ENCODE assay signal across 15 cellular contexts in genomic region chr17:15289285-15290185, GRCh38. TPM values are rescaled to one million over a fixed set of nuclear protein-coding genes. Genes with fewer than 3 reads are reported as not detected.
DNase-seq lines count a peak whose midpoint lies in the region; ATAC-seq and TF ChIP-seq lines count a peak whose summit lies in the region.
"Had no signal": no experiment of that assay in that cellular context is flagged by ENCODE, and none has a peak within 500 bp of the region (broad histone marks: within the 10 kb centered on the region; RNA-seq: fewer than 3 reads in every experiment).

No MANE protein-coding gene starts in this region.

- H2BK15ac ChIP-seq in IMR-90 (ENCODE audit: low read depth, low read length): no peak overlapping the region

- H4K91ac ChIP-seq in IMR-90 (ENCODE audit: insufficient read depth, low read depth, low read length): no peak overlapping the region

- H3K9me3 ChIP-seq in IMR-90 (ENCODE audit: control insufficient read depth, insufficient read depth, low read length) (peaks cover 3% of the 10 kb centered on the region), adipocyte (ENCODE audit: control insufficient read depth, low read length) (no peaks in the 10 kb centered on the region)
- H3K9me3 ChIP-seq: sigmoid colon had no signal

- peak overlapping the region; percentile 36; the same call in 1 of the 2 replicates for H2AK5ac ChIP-seq in IMR-90 (ENCODE audit: low read depth, low read length)

- H4K8ac ChIP-seq in IMR-90 (ENCODE audit: low read depth in 2 of 2, low read length in 2 of 2): no peak overlapping the region

- no peaks in the 10 kb centered on the region for H4K20me1 ChIP-seq in IMR-90 (ENCODE audit: insufficient read depth, low read length)

- POLR2A ChIA-PET in IMR-90 (lab: Charles Lee; ENCODE audit: unreplicated experiment): no interaction called here

- no peak for TF ChIP-seq CTCF in IMR-90 (conservative IDR thresholded peaks at IDR 0.05; ENCODE audit: low read depth, low read length)

- BruUV-seq in IMR-90 (replicated peaks; lab: Mats Ljungman, UMichigan): no TSS peak

- peak; percentile 42 for ATAC-seq in IMR-90 (ENCODE audit: low read depth)
- no peak for ATAC-seq in GM21723 (IDR thresholded peaks at IDR 0.05; ENCODE audit: unreplicated experiment)
- no peak for ATAC-seq in GM21381 (IDR thresholded peaks at IDR 0.05; ENCODE audit: unreplicated experiment)
- ATAC-seq in GM21576 (IDR thresholded peaks at IDR 0.05; ENCODE audit: unreplicated experiment): no peak

- CTCF ChIA-PET in IMR-90 (lab: Yijun Ruan, JAX): interaction anchor here (0.6 kb wide), 1 partner anchor 926 kb away, joined by 3 read pairs; no protein-coding TSS in a partner anchor

- no peak overlapping the region for H2AK9ac ChIP-seq in IMR-90 (replicated peaks; ENCODE audit: low read depth, low read length, poor library complexity)

- H3K4me2 ChIP-seq in IMR-90 (ENCODE audit: low read depth, low read length): no peak overlapping the region

- dilution Hi-C loops in IMR-90 (cut with HindIII; ENCODE audit: low sequenced_read_pairs, unreplicated experiment): no loop called here

- H2BK120ac ChIP-seq in IMR-90 (ENCODE audit: low read depth, low read length): no peak overlapping the region

- H3K9ac ChIP-seq in IMR-90 (ENCODE audit: low read depth, low read length) (no peak overlapping the region), adipocyte (ENCODE audit: low read length) (no peak overlapping the region)

- H3K36me3 ChIP-seq in IMR-90 (ENCODE audit: control insufficient read depth, insufficient read depth, low read length): no peaks in the 10 kb centered on the region
- no peaks in the 10 kb centered on the region for H3K36me3 ChIP-seq in adipocyte (ENCODE audit: control insufficient read depth, insufficient read depth, low read length, severe bottlenecking)
- H3K36me3 ChIP-seq: sigmoid colon had no signal

- H3K23ac ChIP-seq in IMR-90 (ENCODE audit: low read depth, low read length): no peak overlapping the region

- no peak overlapping the region for H3K27ac ChIP-seq in IMR-90 (ENCODE audit: insufficient read depth, low read length)
- H3K27ac ChIP-seq: epithelial cell of prostate, sigmoid colon had no signal

- in situ Hi-C loops in IMR-90 (cut with MboI; ENCODE audit: low sequenced_read_pairs): no loop called here

- WGBS in IMR-90 (ENCODE audit: extremely low coverage in 2 of 2, insufficient read length in 1 of 2), 2 experiments: 64% methylated on average over 8 of the region's 22 CpGs; no CpG with 5 or more reads in 1 of the 2 experiments

- TF ChIP-seq RAD21 in IMR-90 (IDR thresholded peaks at IDR 0.05; ENCODE audit: low read length): no peak

- peak overlapping the region; percentile 39; the same call in 1 of the 2 replicates for H3K18ac ChIP-seq in IMR-90 (ENCODE audit: low read depth, low read length)

- H3K4ac ChIP-seq in IMR-90 (ENCODE audit: low read depth, low read length): peak overlapping the region; percentile 12; the same call in 1 of the 2 replicates

- H3K4me3 ChIP-seq in IMR-90 (ENCODE audit: insufficient read depth, low read depth, low read length) (no peak overlapping the region), adipocyte (ENCODE audit: low read length) (no peak overlapping the region)
- H3K4me3 ChIP-seq: sigmoid colon had no signal

- H4K5ac ChIP-seq in IMR-90 (ENCODE audit: low read depth, low read length): no peak overlapping the region

- no peak overlapping the region for H2AFZ ChIP-seq in IMR-90 (replicated peaks; ENCODE audit: low read length, poor library complexity)

- intact Hi-C loops in IMR-90 (cut with micrococcal nuclease): no loop called here

- no peak for TF ChIP-seq POLR2A in IMR-90 (IDR thresholded peaks at IDR 0.05; ENCODE audit: low read depth, low read length)

- H2BK5ac ChIP-seq in IMR-90 (ENCODE audit: low read depth, low read length, poor library complexity, severe bottlenecking): no peak overlapping the region

- H3K56ac ChIP-seq in IMR-90 (ENCODE audit: extremely low read depth, insufficient read depth, low read length): no peak overlapping the region

- H3K9me1 ChIP-seq in IMR-90 (ENCODE audit: insufficient read depth, low read length): no peaks in the 10 kb centered on the region

- H2BK20ac ChIP-seq in IMR-90 (ENCODE audit: low read depth, low read length): no peak overlapping the region

- no peaks in the 10 kb centered on the region for H3K79me1 ChIP-seq in IMR-90 (ENCODE audit: low read depth in 1 of 2, low read length in 2 of 2)

- H3K27me3 ChIP-seq in IMR-90 (ENCODE audit: control insufficient read depth, insufficient read depth, low read length) (peaks cover 7% of the 10 kb centered on the region; the same call in 1 of the 2 replicates), adipocyte (replicated peaks; ENCODE audit: control insufficient read depth, insufficient read depth, low read length) (no peaks in the 10 kb centered on the region)
- H3K27me3 ChIP-seq: sigmoid colon had no signal

- peaks cover 7% of the 10 kb centered on the region for H3K4me1 ChIP-seq in IMR-90 (ENCODE audit: control insufficient read depth, insufficient read depth, low read length)
- H3K4me1 ChIP-seq in adipocyte (ENCODE audit: control insufficient read depth, insufficient read depth, low read length): peaks cover 25% of the 10 kb centered on the region

- H3K14ac ChIP-seq in IMR-90 (replicated peaks; ENCODE audit: low read depth, low read length): no peak overlapping the region

- DNase-seq in Daoy (ENCODE audit: low read depth): peak; percentile 39
- peak; percentile 89 for DNase-seq in IMR-90
- DNase-seq in adipocyte (ENCODE audit: low read depth): peak; percentile 65
- DNase-seq in kidney glomerular epithelial cell (lab: John Stamatoyannopoulos, UW): peak; percentile 70
- DNase-seq in HUDEP-2 (lab: John Stamatoyannopoulos, UW; ENCODE audit: unreplicated experiment in 76 of 76): no peak
- DNase-seq: activated CD4-positive, alpha-beta T cell treated with anti-CD3 and anti-CD28 coated beads, Interleukin-2, amount 50 U/mL, for 1 hour; naive B cell; NCI-H187; sigmoid colon had no signal

TF ChIP-seq in IMR-90, 13 proteins besides CTCF, POLR2A, EP300 and RAD21:
- peak; percentile 75 for TF ChIP-seq RFX5 (IDR thresholded peaks at IDR 0.05; ENCODE audit: low read depth, low read length)
- peak; percentile 21; the same call in 1 of the 2 replicates for TF ChIP-seq BHLHE40 (IDR thresholded peaks at IDR 0.05; ENCODE audit: low read depth, low read length)
- TF ChIP-seq FOS (IDR thresholded peaks at IDR 0.05; ENCODE audit: low read depth, low read length): peak; percentile 74
- TF ChIP-seq CEBPB (IDR thresholded peaks at IDR 0.05; ENCODE audit: low read depth, low read length): peak; percentile 77
- TF ChIP-seq MAZ (IDR thresholded peaks at IDR 0.05; ENCODE audit: borderline replicate concordance, low read depth, low read length): no peak
- TF ChIP-seq RCOR1 (IDR thresholded peaks at IDR 0.05; ENCODE audit: insufficient replicate concordance, low read length): no peak
- TF ChIP-seq ELK1 (IDR thresholded peaks at IDR 0.05; ENCODE audit: borderline replicate concordance, low read depth, low read length): no peak
- TF ChIP-seq, protein P1, sequence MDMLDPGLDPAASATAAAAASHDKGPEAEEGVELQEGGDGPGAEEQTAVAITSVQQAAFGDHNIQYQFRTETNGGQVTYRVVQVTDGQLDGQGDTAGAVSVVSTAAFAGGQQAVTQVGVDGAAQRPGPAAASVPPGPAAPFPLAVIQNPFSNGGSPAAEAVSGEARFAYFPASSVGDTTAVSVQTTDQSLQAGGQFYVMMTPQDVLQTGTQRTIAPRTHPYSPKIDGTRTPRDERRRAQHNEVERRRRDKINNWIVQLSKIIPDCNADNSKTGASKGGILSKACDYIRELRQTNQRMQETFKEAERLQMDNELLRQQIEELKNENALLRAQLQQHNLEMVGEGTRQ (IDR thresholded peaks at IDR 0.05; ENCODE audit: low read depth, low read length): no peak
- no peak for TF ChIP-seq NFE2L2 (IDR thresholded peaks at IDR 0.05; ENCODE audit: low read depth, low read length)

RNA-seq across cellular contexts. Expression of gene PMP22, which starts 24.4 kb away (rescaled TPM):
- 26.7 and 32.4 TPM in 2 replicates for total RNA-seq in Daoy (2014; rRNA removed; shearing (Covaris generic))
- total RNA-seq in IMR-90 (2012; rRNA removed): 33.5 and 39.2 TPM in 2 replicates
- polyA plus RNA-seq in IMR-90 (2012; rRNA removed): 72.8 and 79.3 TPM in 2 replicates
- polyA plus RNA-seq in IMR-90 (2012; cell fraction: cytosol; rRNA removed): 40.7 and 76.8 TPM in 2 replicates
- 20.7 and 30.4 TPM in 2 replicates for polyA plus RNA-seq in IMR-90 (2012; cell fraction: nucleus; rRNA removed; ENCODE audit: low replicate concordance)
- total RNA-seq: T-helper 1 cell treated with Interleukin-12 subunit alpha and Interleukin-12 subunit beta and Interleukin-4 antibody, amounts not matched to agents 30 ng/mL and 1 ng/mL, for 36 hours had no signal

RNA-seq across cellular contexts. Expression of gene TEKT3, which starts 51.9 kb away (rescaled TPM):
- total RNA-seq in Daoy (2014; rRNA removed; shearing (Covaris generic)): not detected in 2 replicates
- total RNA-seq in IMR-90 (2012; rRNA removed): not detected in 2 replicates
- polyA plus RNA-seq in IMR-90 (2012; rRNA removed): 0.15 and 0.59 TPM in 2 replicates
- polyA plus RNA-seq in IMR-90 (2012; cell fraction: cytosol; rRNA removed): 0.20 and 0.47 TPM in 2 replicates
- 0.96 and 1.4 TPM in 2 replicates for polyA plus RNA-seq in IMR-90 (2012; cell fraction: nucleus; rRNA removed; ENCODE audit: low replicate concordance)
- total RNA-seq: activated T-helper 2 cell treated with anti-CD3 and anti-CD28 coated beads, Interferon-gamma antibody, Interleukin-2, Interleukin-4, amounts not matched to agents 10 μg/mL and 5 μg/mL and 100 μg/mL, durations not matched to agents 14 hours and 24 hours and 36 hours; T-helper 1 cell treated with Interleukin-12 subunit alpha and Interleukin-12 subunit beta and Interleukin-4 antibody, amounts not matched to agents 30 ng/mL and 1 ng/mL, for 36 hours had no signal

Comparison
In these comparisons a context has a peak if more than half of its experiments do, and no peak if none do; other contexts are left out.
1. DNase-seq: peak in Daoy (single experiment), IMR-90 (single experiment), adipocyte (single experiment) and kidney glomerular epithelial cell (single experiment); none in HUDEP-2 (0 of 76).